Comparison of ENCODE assay signal across 32 cellular contexts in the genomic region with DNA sequence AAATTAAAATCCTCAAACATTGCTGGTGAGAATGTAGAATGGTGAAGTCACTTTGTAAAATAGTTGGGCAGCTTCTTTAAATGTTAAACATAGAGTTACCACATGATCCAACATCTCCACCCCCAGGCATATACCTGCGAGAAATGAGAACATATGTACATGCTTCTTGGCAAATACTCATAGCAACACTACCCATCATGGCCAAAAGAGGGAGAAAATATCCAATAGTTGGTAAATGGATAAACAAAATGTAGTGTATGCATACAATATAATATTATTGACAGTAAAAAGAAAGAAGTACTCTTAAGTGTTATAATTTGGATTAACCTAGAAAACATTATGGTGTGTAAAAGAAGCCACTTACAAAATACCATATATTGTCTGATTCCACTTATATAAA.
A peak's percentile ranks its signal among the peaks of the same experiment; 100 is the strongest.
DNase-seq lines count a peak whose midpoint lies in the region; ATAC-seq and TF ChIP-seq lines count a peak whose summit lies in the region.
"Had no signal": no experiment of that assay in that cellular context is flagged by ENCODE, and none has a peak within 500 bp of the region (broad histone marks: within the 10 kb centered on the region; RNA-seq: fewer than 3 reads in every experiment).

No MANE protein-coding gene starts in this region.

- DNase-seq in NCI-H2171 treated with DMSO at 0.1 percent for 48 hours (lab: John Stamatoyannopoulos, UW) (peak; percentile 5), NCI-H2171 (lab: John Stamatoyannopoulos, UW) (no peak), NAMALWA (ENCODE audit: low spot score) (peak; percentile 20), choroid plexus epithelial cell (ENCODE audit: low read depth) (peak; percentile 2), type B pancreatic cell (ENCODE audit: extremely low spot score, unreplicated experiment) (no peak), NCI-H2227 (lab: John Stamatoyannopoulos, UW; ENCODE audit: unreplicated experiment) (no peak), HuH-7 (ENCODE audit: low spot score) (no peak)
- DNase-seq in activated T-cell treated with anti-CD3 and anti-CD28 coated beads, Interleukin-2, amount 50 U/mL, for 4 hours, result no peak
- DNase-seq: activated CD4-positive, alpha-beta T cell treated with anti-CD3 and anti-CD28 coated beads for 36 hours; activated CD8-positive, alpha-beta T cell treated with anti-CD3 and anti-CD28 coated beads, Interleukin-2, amount 10 ng/mL, durations not matched to agents 7 days and 5 days; activated naive CD4-positive, alpha-beta T cell treated with anti-CD3 and anti-CD28 coated beads, Interleukin-2, amount 50 U/mL, for 16 hours; AML-193; CD8-positive, alpha-beta T cell; cerebellar nuclear complex; dorsolateral prefrontal cortex; gastrocnemius medialis; kidney glomerular epithelial cell; lower lobe of right lung; naive thymus-derived CD4-positive, alpha-beta T cell; NCI-H1436; Peyer's patch; psoas muscle; SHP77 treated with DMSO at 0.1 percent for 48 hours; stimulated activated CD4-positive, alpha-beta T cell treated with anti-CD3 and anti-CD28 coated beads, Interleukin-15, amount 100 ng/mL, for 24 hours; substantia nigra; SW 1271; upper lobe of left lung had no signal

- no peak overlapping the region for H3K27ac Mint-ChIP-seq in type B pancreatic cell
- H3K27ac Mint-ChIP-seq: activated CD4-positive, alpha-beta T cell treated with anti-CD3 and anti-CD28 coated beads for 36 hours; activated CD8-positive, alpha-beta T cell treated with anti-CD3 and anti-CD28 coated beads, Interleukin-2, amount 10 ng/mL, durations not matched to agents 7 days and 5 days; activated T-helper 17 cell treated with anti-CD3 and anti-CD28 coated beads, Interleukin-2, amount 50 U/mL, for 72 hours; brain; CD8-positive, alpha-beta T cell; naive thymus-derived CD4-positive, alpha-beta T cell; stimulated activated memory B cell treated with anti-CD40 and anti-IgM and Interleukin-4, amounts not matched to agents 10 μg/mL and 1 μg/mL and 100 μg/mL, for 72 hours had no signal

- H3K27me3 Mint-ChIP-seq in type B pancreatic cell, result no peaks in the 10 kb centered on the region
- no peaks in the 10 kb centered on the region for H3K27me3 Mint-ChIP-seq in activated T-cell treated with anti-CD3 and anti-CD28 coated beads, Interleukin-2, amount 50 U/mL, for 4 hours (ENCODE audit: low read depth)
- H3K27me3 Mint-ChIP-seq: activated CD4-positive, alpha-beta T cell treated with anti-CD3 and anti-CD28 coated beads for 36 hours; activated T-helper 17 cell treated with anti-CD3 and anti-CD28 coated beads, Interleukin-2, amount 50 U/mL, for 72 hours; naive thymus-derived CD4-positive, alpha-beta T cell; stimulated activated memory B cell treated with anti-CD40 and anti-IgM and Interleukin-4, amounts not matched to agents 10 μg/mL and 1 μg/mL and 100 μg/mL, for 72 hours had no signal

- ATAC-seq in activated T-cell treated with anti-CD3 and anti-CD28 coated beads, Interleukin-2, amount 50 U/mL, for 4 hours, result no peak
- ATAC-seq: A549; activated CD4-positive, alpha-beta T cell treated with anti-CD3 and anti-CD28 coated beads for 36 hours; activated CD8-positive, alpha-beta T cell treated with anti-CD3 and anti-CD28 coated beads, Interleukin-2, amount 10 ng/mL, durations not matched to agents 7 days and 5 days; activated T-helper 17 cell treated with anti-CD3 and anti-CD28 coated beads, Interleukin-2, amount 50 U/mL, for 72 hours; CD8-positive, alpha-beta T cell; gastrocnemius medialis; GM12878; lower lobe of right lung; naive thymus-derived CD4-positive, alpha-beta T cell; psoas muscle; stimulated activated memory B cell treated with anti-CD40 and anti-IgM and Interleukin-4, amounts not matched to agents 10 μg/mL and 1 μg/mL and 100 μg/mL, for 72 hours had no signal

- no peak overlapping the region for H3K4me3 Mint-ChIP-seq in type B pancreatic cell
- H3K4me3 Mint-ChIP-seq in activated T-cell treated with anti-CD3 and anti-CD28 coated beads, Interleukin-2, amount 50 U/mL, for 4 hours, result no peak overlapping the region
- H3K4me3 Mint-ChIP-seq: activated CD4-positive, alpha-beta T cell treated with anti-CD3 and anti-CD28 coated beads for 36 hours; activated CD8-positive, alpha-beta T cell treated with anti-CD3 and anti-CD28 coated beads, Interleukin-2, amount 10 ng/mL, durations not matched to agents 7 days and 5 days; activated T-helper 17 cell treated with anti-CD3 and anti-CD28 coated beads, Interleukin-2, amount 50 U/mL, for 72 hours; brain; CD8-positive, alpha-beta T cell; naive thymus-derived CD4-positive, alpha-beta T cell; stimulated activated memory B cell treated with anti-CD40 and anti-IgM and Interleukin-4, amounts not matched to agents 10 μg/mL and 1 μg/mL and 100 μg/mL, for 72 hours had no signal

- no peak for TF ChIP-seq CTCF in choroid plexus epithelial cell (conservative IDR thresholded peaks at IDR 0.05; ENCODE audit: low read depth, low read length)
- TF ChIP-seq CTCF in type B pancreatic cell (conservative IDR thresholded peaks at IDR 0.05), result peak; percentile 46

- H3K4me3 ChIP-seq in choroid plexus epithelial cell (ENCODE audit: low read depth, low read length), result no peak overlapping the region
- H3K4me3 ChIP-seq: A549, dorsolateral prefrontal cortex, gastrocnemius medialis, GM12878, lower lobe of right lung, Peyer's patch, psoas muscle, upper lobe of left lung had no signal

- H3K4me1 Mint-ChIP-seq in type B pancreatic cell (ENCODE audit: unreplicated experiment), result no peaks in the 10 kb centered on the region
- H3K4me1 Mint-ChIP-seq in activated T-cell treated with anti-CD3 and anti-CD28 coated beads, Interleukin-2, amount 50 U/mL, for 4 hours (ENCODE audit: low read depth), result no peaks in the 10 kb centered on the region
- H3K4me1 Mint-ChIP-seq: activated CD4-positive, alpha-beta T cell treated with anti-CD3 and anti-CD28 coated beads for 36 hours; activated T-helper 17 cell treated with anti-CD3 and anti-CD28 coated beads, Interleukin-2, amount 50 U/mL, for 72 hours; brain; naive thymus-derived CD4-positive, alpha-beta T cell; stimulated activated memory B cell treated with anti-CD40 and anti-IgM and Interleukin-4, amounts not matched to agents 10 μg/mL and 1 μg/mL and 100 μg/mL, for 72 hours had no signal

- H3K9me3 Mint-ChIP-seq in type B pancreatic cell, result peaks cover 5% of the 10 kb centered on the region
- H3K9me3 Mint-ChIP-seq in activated T-cell treated with anti-CD3 and anti-CD28 coated beads, Interleukin-2, amount 50 U/mL, for 4 hours, result peaks cover 11% of the 10 kb centered on the region

- H3K36me3 Mint-ChIP-seq in type B pancreatic cell, result no peaks in the 10 kb centered on the region
- H3K36me3 Mint-ChIP-seq in activated T-cell treated with anti-CD3 and anti-CD28 coated beads, Interleukin-2, amount 50 U/mL, for 4 hours (ENCODE audit: insufficient read depth), result no peaks in the 10 kb centered on the region
- H3K36me3 Mint-ChIP-seq: brain; CD8-positive, alpha-beta T cell; naive thymus-derived CD4-positive, alpha-beta T cell; stimulated activated memory B cell treated with anti-CD40 and anti-IgM and Interleukin-4, amounts not matched to agents 10 μg/mL and 1 μg/mL and 100 μg/mL, for 72 hours had no signal

Comparison
In these comparisons a context has a peak if more than half of its experiments do, and no peak if none do; other contexts are left out.
1. DNase-seq: peak in NCI-H2171 treated with DMSO at 0.1 percent for 48 hours (single experiment), NAMALWA (single experiment) and choroid plexus epithelial cell (single experiment); none in NCI-H2171 (single experiment), type B pancreatic cell (single experiment), activated T-cell treated with anti-CD3 and anti-CD28 coated beads, Interleukin-2, amount 50 U/mL, for 4 hours (single experiment), NCI-H2227 (single experiment) and HuH-7 (single experiment).